18 cellular contexts compared by ENCODE assay signal in genomic region chr14:19679863-19680262, GRCh38. TPM values are rescaled to one million over a fixed set of nuclear protein-coding genes. Genes with fewer than 3 reads are reported as not detected.
"Had no signal": no experiment of that assay in that cellular context is flagged by ENCODE, and none has a peak within 500 bp of the region (broad histone marks: within the 10 kb centered on the region; RNA-seq: fewer than 3 reads in every experiment).

No MANE protein-coding gene starts in this region.

RNA-seq across cellular contexts. Expression of gene OR11H2, which starts 33.8 kb away (rescaled TPM):
- total RNA-seq: activated CD4-positive, alpha-beta memory T cell treated with anti-CD3 and anti-CD28 coated beads, Interleukin-2, amount 10 ng/mL, durations not matched to agents 7 days and 5 days; activated CD4-positive, alpha-beta T cell treated with anti-CD3 and anti-CD28 coated beads, Interleukin-2, amount 10 ng/mL, durations not matched to agents 7 days and 5 days; activated naive CD4-positive, alpha-beta T cell treated with anti-CD3 and anti-CD28 coated beads, Interleukin-2, amount 50 U/mL, for 72 hours; activated naive CD8-positive, alpha-beta T cell treated with anti-CD3 and anti-CD28 coated beads, Interleukin-2, amount 10 ng/mL, durations not matched to agents 7 days and 5 days; activated T-cell treated with anti-CD3 and anti-CD28 coated beads, Interleukin-2, amount 50 U/mL, for 72 hours; ascending aorta; breast epithelium; cardiac muscle cell; colonic mucosa; dorsolateral prefrontal cortex; esophagus squamous epithelium; fibroblast of lung; fibroblast of villous mesenchyme; gastroesophageal sphincter; glomerular endothelial cell; T-cell; T-helper 2 cell treated with Interferon-gamma antibody and Interleukin-4, amounts not matched to agents 100 ng/mL and 5 ng/mL, for 36 hours; WTC11 had no signal
